In genomic region chr3:71218508-71218907, GRCh38 we compare ENCODE assay signal across 32 cellular contexts.
A peak's percentile ranks its signal among the peaks of the same experiment; 100 is the strongest.
DNase-seq lines count a peak whose midpoint lies in the region; ATAC-seq, FAIRE-seq and TF ChIP-seq lines count a peak whose summit lies in the region.
"Had no signal": no experiment of that assay in that cellular context is flagged by ENCODE, and none has a peak within 500 bp of the region (broad histone marks: within the 10 kb centered on the region; RNA-seq: fewer than 3 reads in every experiment).

No MANE protein-coding gene starts in this region.

- intact Hi-C loops in GM12878 (cut with micrococcal nuclease; ENCODE audit: unreplicated experiment) = no loop called here

- WGBS in GM12878 (ENCODE audit: insufficient coverage, insufficient replicate concordance, low lambda C conversion rate, missing lambda C conversion rate) = 44% methylated on average over 5 of the region's 5 CpGs

- H3K36me3 ChIP-seq in GM12878 (ENCODE audit: control insufficient read depth in 2 of 2, insufficient read depth in 2 of 2, low read length in 1 of 2) = no peaks in the 10 kb centered on the region
- H3K36me3 ChIP-seq: cardiac muscle cell, colonic mucosa, gastroesophageal sphincter, HAP-1, neural progenitor cell, pancreas, thoracic aorta, uterus had no signal

- in situ Hi-C loops in GM12878 (cut with MboI) = no loop called here

- TF ChIP-seq EP300 in GM12878 (IDR thresholded peaks at IDR 0.05; ENCODE audit: borderline replicate concordance in 1 of 2, control insufficient read depth in 1 of 2, low read depth in 2 of 2, low read length in 2 of 2) = no peak

- H3K36me3 Mint-ChIP-seq in activated naive CD4-positive, alpha-beta T cell treated with anti-CD3 and anti-CD28 coated beads, Interleukin-2, amount 50 U/mL, for 24 hours = peaks cover 38% of the 10 kb centered on the region
- H3K36me3 Mint-ChIP-seq in type B pancreatic cell = peaks cover 30% of the 10 kb centered on the region

- POLR2A ChIA-PET in GM12878 (lab: Charles Lee) = no interaction called here

- no peak overlapping the region for H3K4me3 ChIP-seq in GM12878
- H3K4me3 ChIP-seq: cardiac muscle cell, colonic mucosa, gastroesophageal sphincter, HAP-1, hepatocyte, neural progenitor cell, pancreas, skin epidermis, thoracic aorta, uterus had no signal

- TF ChIP-seq CTCF in GM12878 (IDR thresholded peaks at IDR 0.05 in 2 of 3, conservative IDR thresholded peaks at IDR 0.05 in 1 of 3; ENCODE audit: control insufficient read depth in 2 of 3, extremely low read depth in 1 of 3, insufficient read depth in 1 of 3, low read depth in 3 of 3, low read length in 3 of 3) (no peak), type B pancreatic cell (conservative IDR thresholded peaks at IDR 0.05) (no peak)

- TF ChIP-seq RAD21 in GM12878 (IDR thresholded peaks at IDR 0.05; ENCODE audit: insufficient read depth, low read depth, low read length) = no peak

- ATAC-seq in GM12878 (no peak), HG03280 (IDR thresholded peaks at IDR 0.05; ENCODE audit: unreplicated experiment) (no peak)
- ATAC-seq: gastroesophageal sphincter, left cardiac atrium, pancreas, PC-3 had no signal

- H3K4me2 ChIP-seq in GM12878 (ENCODE audit: control insufficient read depth, insufficient read depth) = no peak overlapping the region
- H3K4me2 ChIP-seq: hepatocyte, neural progenitor cell, SK-N-SH had no signal

- peak overlapping the region; percentile 93 for H3K27ac Mint-ChIP-seq in activated naive CD4-positive, alpha-beta T cell treated with anti-CD3 and anti-CD28 coated beads, Interleukin-2, amount 50 U/mL, for 24 hours
- peak overlapping the region; percentile 33 for H3K27ac Mint-ChIP-seq in type B pancreatic cell
- H3K27ac Mint-ChIP-seq: neural progenitor cell had no signal

- no peak for DNase-seq in activated naive CD4-positive, alpha-beta T cell treated with Interleukin-2 at 50 U/mL for 16 hours
- DNase-seq in NCI-H69 (lab: John Stamatoyannopoulos, UW) = peak; percentile 27
- DNase-seq in GM12878 (ENCODE audit: low read depth, low spot score) = no peak
- DNase-seq in type B pancreatic cell (ENCODE audit: extremely low spot score, unreplicated experiment) = no peak
- DNase-seq in SK-N-DZ (ENCODE audit: low spot score) = no peak
- no peak for DNase-seq in NK-92 (lab: John Stamatoyannopoulos, UW; ENCODE audit: unreplicated experiment)
- DNase-seq: activated CD4-positive, alpha-beta T cell treated with anti-CD3 and anti-CD28 coated beads, Interleukin-2, amount 50 U/mL, for 48 hours; activated CD4-positive, CD25-positive, alpha-beta regulatory T cell treated with anti-CD3 and anti-CD28 coated beads, Interleukin-2, amount 50 U/mL, for 72 hours; activated CD8-positive, alpha-beta memory T cell treated with anti-CD3 and anti-CD28 coated beads, Interleukin-2, amount 50 U/mL, for 4 hours; activated naive CD8-positive, alpha-beta T cell treated with anti-CD3 and anti-CD28 coated beads, Interleukin-2, amount 10 ng/mL, durations not matched to agents 7 days and 5 days; colonic mucosa; effector CD8-positive, alpha-beta T cell; left cardiac atrium; mammary epithelial cell; NCI-H1048; NCI-H524; pancreas; PC-3; retina; SK-N-SH; stimulated activated naive CD4-positive, alpha-beta T cell treated with Interleukin-2 at 50 U/mL for 16 hours; uterus had no signal

- no peaks in the 10 kb centered on the region for H3K27me3 Mint-ChIP-seq in activated naive CD4-positive, alpha-beta T cell treated with anti-CD3 and anti-CD28 coated beads, Interleukin-2, amount 50 U/mL, for 24 hours
- H3K27me3 Mint-ChIP-seq in type B pancreatic cell = no peaks in the 10 kb centered on the region
- H3K27me3 Mint-ChIP-seq: activated naive CD8-positive, alpha-beta T cell treated with anti-CD3 and anti-CD28 coated beads, Interleukin-2, amount 10 ng/mL, durations not matched to agents 7 days and 5 days had no signal

- no peaks in the 10 kb centered on the region; the same call in 2 of the 3 replicates for H3K9me3 ChIP-seq in GM12878 (replicated peaks; ENCODE audit: control insufficient read depth, insufficient read depth, low read length)
- H3K9me3 ChIP-seq: colonic mucosa, gastroesophageal sphincter, HAP-1, pancreas, SK-N-SH, thoracic aorta, uterus had no signal

- no peaks in the 10 kb centered on the region for H3K4me1 ChIP-seq in GM12878 (ENCODE audit: control insufficient read depth, insufficient read depth, low read length)
- H3K4me1 ChIP-seq: colonic mucosa, gastroesophageal sphincter, HAP-1, neural progenitor cell, pancreas, uterus had no signal

- no peak overlapping the region for H3K9ac ChIP-seq in GM12878 (ENCODE audit: control insufficient read depth, insufficient read depth, low read length)
- H3K9ac ChIP-seq: neural progenitor cell, SK-N-SH had no signal

- peaks cover 86% of the 10 kb centered on the region for H3K4me1 Mint-ChIP-seq in activated naive CD4-positive, alpha-beta T cell treated with anti-CD3 and anti-CD28 coated beads, Interleukin-2, amount 50 U/mL, for 24 hours
- peaks cover 16% of the 10 kb centered on the region for H3K4me1 Mint-ChIP-seq in type B pancreatic cell (ENCODE audit: unreplicated experiment)
- H3K4me1 Mint-ChIP-seq: neural progenitor cell had no signal

- RAD21 ChIA-PET in GM12878 (lab: Charles Lee; ENCODE audit: unreplicated experiment) = no interaction called here

- no peak for TF ChIP-seq POLR2A in GM12878 (IDR thresholded peaks at IDR 0.05; ENCODE audit: low read depth, low read length)

- no peaks in the 10 kb centered on the region for H3K9me3 Mint-ChIP-seq in activated naive CD4-positive, alpha-beta T cell treated with anti-CD3 and anti-CD28 coated beads, Interleukin-2, amount 50 U/mL, for 24 hours
- H3K9me3 Mint-ChIP-seq in type B pancreatic cell = peaks cover 15% of the 10 kb centered on the region

- no peaks in the 10 kb centered on the region for H3K79me2 ChIP-seq in GM12878 (ENCODE audit: control insufficient read depth, insufficient read depth, low read length)

- FAIRE-seq in GM12878 (lab: Jason Lieb, UNC) = no peak
- FAIRE-seq: GM12892, pancreas had no signal

- CTCF ChIA-PET in GM12878 (lab: Yijun Ruan, JAX) = no interaction called here

- no peak overlapping the region for H3K27ac ChIP-seq in GM12878 (ENCODE audit: control insufficient read depth, insufficient read depth)
- H3K27ac ChIP-seq: cardiac muscle cell, colonic mucosa, gastroesophageal sphincter, hepatocyte, neural progenitor cell, pancreas, skin epidermis, thoracic aorta, uterus had no signal

- no TSS peak for BruUV-seq in GM12878 (replicated peaks; lab: Mats Ljungman, UMichigan)

- SMC1A ChIA-PET in GM12878 (lab: Charles Lee; ENCODE audit: uncharacterized antibody, unreplicated experiment) = no interaction called here

- H3K4me3 Mint-ChIP-seq in activated naive CD4-positive, alpha-beta T cell treated with anti-CD3 and anti-CD28 coated beads, Interleukin-2, amount 50 U/mL, for 24 hours = no peak overlapping the region
- H3K4me3 Mint-ChIP-seq in type B pancreatic cell = no peak overlapping the region
- H3K4me3 Mint-ChIP-seq: activated naive CD8-positive, alpha-beta T cell treated with anti-CD3 and anti-CD28 coated beads, Interleukin-2, amount 10 ng/mL, durations not matched to agents 7 days and 5 days; neural progenitor cell had no signal

- no peaks in the 10 kb centered on the region for H4K20me1 ChIP-seq in GM12878 (ENCODE audit: control insufficient read depth, insufficient read depth)

- no peaks in the 10 kb centered on the region; a peak in 1 of 4 replicates for H3K27me3 ChIP-seq in GM12878 (replicated peaks in 1 of 2; ENCODE audit: control insufficient read depth in 2 of 2, insufficient read depth in 2 of 2, low read length in 1 of 2)
- H3K27me3 ChIP-seq: cardiac muscle cell, colonic mucosa, gastroesophageal sphincter, hepatocyte, neural progenitor cell, pancreas, uterus had no signal

- H2AFZ ChIP-seq in GM12878 (ENCODE audit: control insufficient read depth, low read depth, low read length) = no peak overlapping the region
- H2AFZ ChIP-seq: hepatocyte, neural progenitor cell had no signal

TF ChIP-seq in GM12878, 131 proteins besides CTCF, POLR2A, EP300 and RAD21:
- TF ChIP-seq SREBF2 (IDR thresholded peaks at IDR 0.05; ENCODE audit: low read length) = no peak
- no peak for TF ChIP-seq ATF7 (IDR thresholded peaks at IDR 0.05; ENCODE audit: low read depth)
- no peak for TF ChIP-seq ZNF274 (IDR thresholded peaks at IDR 0.05; ENCODE audit: insufficient read depth, insufficient read length)
- peak; percentile 43; the same call in 1 of the 2 replicates for TF ChIP-seq ZBTB40 (IDR thresholded peaks at IDR 0.05; ENCODE audit: borderline replicate concordance)
TF ChIP-seq in GM12878: peak in this region for 1.
